In genomic region chr12:104477812-104478388, GRCh38 we compare ENCODE assay signal across 1 cellular context.
TF ChIP-seq lines count a peak whose summit lies in the region.

No MANE protein-coding gene starts in this region.

TF ChIP-seq in GM12878, 131 proteins besides CTCF, POLR2A, EP300 and RAD21 (continued from another document):
- TF ChIP-seq, protein P1, sequence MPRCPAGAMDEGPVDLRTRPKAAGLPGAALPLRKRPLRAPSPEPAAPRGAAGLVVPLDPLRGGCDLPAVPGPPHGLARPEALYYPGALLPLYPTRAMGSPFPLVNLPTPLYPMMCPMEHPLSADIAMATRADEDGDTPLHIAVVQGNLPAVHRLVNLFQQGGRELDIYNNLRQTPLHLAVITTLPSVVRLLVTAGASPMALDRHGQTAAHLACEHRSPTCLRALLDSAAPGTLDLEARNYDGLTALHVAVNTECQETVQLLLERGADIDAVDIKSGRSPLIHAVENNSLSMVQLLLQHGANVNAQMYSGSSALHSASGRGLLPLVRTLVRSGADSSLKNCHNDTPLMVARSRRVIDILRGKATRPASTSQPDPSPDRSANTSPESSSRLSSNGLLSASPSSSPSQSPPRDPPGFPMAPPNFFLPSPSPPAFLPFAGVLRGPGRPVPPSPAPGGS (IDR thresholded peaks at IDR 0.05; ENCODE audit: borderline replicate concordance, insufficient read depth, low read depth, low read length, poor library complexity, severe bottlenecking) = peak; percentile 47
- TF ChIP-seq JUNB (IDR thresholded peaks at IDR 0.05) (no peak), RELB (IDR thresholded peaks at IDR 0.05; ENCODE audit: low read depth) (no peak), NFXL1 (IDR thresholded peaks at IDR 0.05; ENCODE audit: borderline replicate concordance) (no peak), SPI1 (IDR thresholded peaks at IDR 0.05; ENCODE audit: borderline replicate concordance, insufficient read depth, low read depth, low read length) (0 out of 2 replicates have a peak, but pooled peaks have one; percentile 2), BHLHE40 (IDR thresholded peaks at IDR 0.05; ENCODE audit: borderline replicate concordance in 1 of 2, low read depth in 2 of 2, low read length in 1 of 2) (no peak), NR2C1 (IDR thresholded peaks at IDR 0.05) (no peak)
- TF ChIP-seq, protein P2, sequence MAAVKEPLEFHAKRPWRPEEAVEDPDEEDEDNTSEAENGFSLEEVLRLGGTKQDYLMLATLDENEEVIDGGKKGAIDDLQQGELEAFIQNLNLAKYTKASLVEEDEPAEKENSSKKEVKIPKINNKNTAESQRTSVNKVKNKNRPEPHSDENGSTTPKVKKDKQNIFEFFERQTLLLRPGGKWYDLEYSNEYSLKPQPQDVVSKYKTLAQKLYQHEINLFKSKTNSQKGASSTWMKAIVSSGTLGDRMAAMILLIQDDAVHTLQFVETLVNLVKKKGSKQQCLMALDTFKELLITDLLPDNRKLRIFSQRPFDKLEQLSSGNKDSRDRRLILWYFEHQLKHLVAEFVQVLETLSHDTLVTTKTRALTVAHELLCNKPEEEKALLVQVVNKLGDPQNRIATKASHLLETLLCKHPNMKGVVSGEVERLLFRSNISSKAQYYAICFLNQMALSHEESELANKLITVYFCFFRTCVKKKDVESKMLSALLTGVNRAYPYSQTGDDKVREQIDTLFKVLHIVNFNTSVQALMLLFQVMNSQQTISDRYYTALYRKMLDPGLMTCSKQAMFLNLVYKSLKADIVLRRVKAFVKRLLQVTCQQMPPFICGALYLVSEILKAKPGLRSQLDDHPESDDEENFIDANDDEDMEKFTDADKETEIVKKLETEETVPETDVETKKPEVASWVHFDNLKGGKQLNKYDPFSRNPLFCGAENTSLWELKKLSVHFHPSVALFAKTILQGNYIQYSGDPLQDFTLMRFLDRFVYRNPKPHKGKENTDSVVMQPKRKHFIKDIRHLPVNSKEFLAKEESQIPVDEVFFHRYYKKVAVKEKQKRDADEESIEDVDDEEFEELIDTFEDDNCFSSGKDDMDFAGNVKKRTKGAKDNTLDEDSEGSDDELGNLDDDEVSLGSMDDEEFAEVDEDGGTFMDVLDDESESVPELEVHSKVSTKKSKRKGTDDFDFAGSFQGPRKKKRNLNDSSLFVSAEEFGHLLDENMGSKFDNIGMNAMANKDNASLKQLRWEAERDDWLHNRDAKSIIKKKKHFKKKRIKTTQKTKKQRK (IDR thresholded peaks at IDR 0.05; ENCODE audit: low read depth, low read length) = no peak
